Comparison of ENCODE assay signal across 8 cellular contexts in genomic region chr1:66929999-66930822, GRCh38. TPM values are rescaled to one million over a fixed set of nuclear protein-coding genes. Genes with fewer than 3 reads are reported as not detected.
DNase-seq lines count a peak whose midpoint lies in the region; ATAC-seq and TF ChIP-seq lines count a peak whose summit lies in the region.

No MANE protein-coding gene starts in this region.

- WGBS in liver, result under 1% methylated on average over 83 of the region's 83 CpGs

- peak; percentile 70 for ATAC-seq in GM19372 (IDR thresholded peaks at IDR 0.05; ENCODE audit: low read depth, unreplicated experiment)
- peak; percentile 68 for ATAC-seq in HG03520 (IDR thresholded peaks at IDR 0.05; ENCODE audit: unreplicated experiment)

- H3K4me3 Mint-ChIP-seq in dendritic cell treated with granulocyte-macrophage colony-stimulating factor and Interleukin-4, amounts not matched to agents 40 ng/mL and 50 ng/mL, for 4 days, result peak overlapping the region; percentile 94

- peak overlapping the region; percentile 94 to 99 for H3K27ac ChIP-seq in liver (ENCODE audit: low read depth in 1 of 2, low read length in 2 of 2)

- no peaks in the 10 kb centered on the region for H3K9me3 Mint-ChIP-seq in dendritic cell treated with granulocyte-macrophage colony-stimulating factor and Interleukin-4, amounts not matched to agents 40 ng/mL and 50 ng/mL, for 4 days

- no peaks in the 10 kb centered on the region for H3K36me3 ChIP-seq in liver (ENCODE audit: control insufficient read depth in 4 of 4, insufficient read depth in 3 of 4, low read depth in 1 of 4, low read length in 3 of 4)

- peak overlapping the region; percentile 96 for H3K27ac Mint-ChIP-seq in dendritic cell treated with granulocyte-macrophage colony-stimulating factor and Interleukin-4, amounts not matched to agents 40 ng/mL and 50 ng/mL, for 4 days

- peak overlapping the region; percentile 76 to 99 for H3K9ac ChIP-seq in liver (ENCODE audit: low read depth in 1 of 2, low read length in 2 of 2)

- peaks cover 1 to 34% (median 18%) of the 10 kb centered on the region in 4 donors for H3K4me1 ChIP-seq in liver (ENCODE audit: control insufficient read depth in 4 of 4, insufficient read depth in 4 of 4, low read length in 3 of 4)

- TF ChIP-seq RAD21 in liver (IDR thresholded peaks at IDR 0.05), result no peak

- H3K36me3 Mint-ChIP-seq in dendritic cell treated with granulocyte-macrophage colony-stimulating factor and Interleukin-4, amounts not matched to agents 40 ng/mL and 50 ng/mL, for 4 days (ENCODE audit: low read depth), result peaks cover 26% of the 10 kb centered on the region

- no peaks in the 10 kb centered on the region for H3K9me3 ChIP-seq in liver (ENCODE audit: control insufficient read depth in 4 of 4, low read length in 3 of 4)

- DNase-seq in CD1c-positive myeloid dendritic cell (ENCODE audit: extremely low spot score), result peak; percentile 94
- peak; percentile 96 for DNase-seq in NCI-H69 (lab: John Stamatoyannopoulos, UW)
- peak; percentile 90 to 92 for DNase-seq in activated CD4-positive, alpha-beta T cell treated with anti-CD3 and anti-CD28 coated beads, Interleukin-2, amount 50 U/mL, for 4 hours
- DNase-seq in stimulated activated CD4-positive, alpha-beta T cell treated with anti-CD3 and anti-CD28 coated beads, Interleukin-2, amount 100 ng/mL, for 48 hours, result peak; percentile 87 to 92

- peaks cover 33% of the 10 kb centered on the region for H3K4me1 Mint-ChIP-seq in dendritic cell treated with granulocyte-macrophage colony-stimulating factor and Interleukin-4, amounts not matched to agents 40 ng/mL and 50 ng/mL, for 4 days (ENCODE audit: low read depth)

- intact Hi-C loops in dendritic cell treated with granulocyte-macrophage colony-stimulating factor and Interleukin-4, amounts not matched to agents 40 ng/mL and 50 ng/mL, for 4 days (cut with micrococcal nuclease), result loop anchor here (2.0 to 10.0 kb wide), 3 partner anchors 122 to 501 kb away; partner anchors contain the start of genes SERBP1 and SLC35D1

- H3K27me3 Mint-ChIP-seq in dendritic cell treated with granulocyte-macrophage colony-stimulating factor and Interleukin-4, amounts not matched to agents 40 ng/mL and 50 ng/mL, for 4 days, result no peaks in the 10 kb centered on the region

- no peaks in the 10 kb centered on the region for H3K27me3 ChIP-seq in liver (ENCODE audit: control insufficient read depth in 4 of 4, insufficient read depth in 4 of 4, low read length in 3 of 4)

- TF ChIP-seq CTCF in liver (IDR thresholded peaks at IDR 0.05; ENCODE audit: low read depth, low read length, missing input control), result peak; percentile 48

- peak overlapping the region; percentile 82 to 97 (median 88) for H3K4me3 ChIP-seq in liver (ENCODE audit: low read depth in 1 of 3, low read length in 3 of 3)

TF ChIP-seq in liver, 16 proteins besides CTCF, POLR2A, EP300 and RAD21:
- TF ChIP-seq EGR1 (IDR thresholded peaks at IDR 0.05; ENCODE audit: low read depth in 2 of 2), result peak in 1 of 2 donors; percentile 73
- TF ChIP-seq HNF4G (IDR thresholded peaks at IDR 0.05), result peak; percentile 8
- TF ChIP-seq YY1 (IDR thresholded peaks at IDR 0.05), result peak; percentile 91
- peak; percentile 72 for TF ChIP-seq TAF1 (conservative IDR thresholded peaks at IDR 0.05)
- TF ChIP-seq NR2F2 (IDR thresholded peaks at IDR 0.05), result no peak
- TF ChIP-seq HNF4A (conservative IDR thresholded peaks at IDR 0.05), result peak in 1 of 2 donors; percentile 22
- TF ChIP-seq REST (IDR thresholded peaks at IDR 0.05), result no peak
- TF ChIP-seq ATF3 (IDR thresholded peaks at IDR 0.05), result no peak
- no peak for TF ChIP-seq JUND (IDR thresholded peaks at IDR 0.05)
- TF ChIP-seq GABPA (IDR thresholded peaks at IDR 0.05 in 1 of 2, conservative IDR thresholded peaks at IDR 0.05 in 1 of 2), result peak in 1 of 2 donors; percentile 26
- no peak for TF ChIP-seq FOXA2 (IDR thresholded peaks at IDR 0.05)
- TF ChIP-seq SP1 (IDR thresholded peaks at IDR 0.05), result peak; percentile 39
- TF ChIP-seq MAX (IDR thresholded peaks at IDR 0.05), result no peak
- TF ChIP-seq RXRA (IDR thresholded peaks at IDR 0.05), result no peak
- TF ChIP-seq FOXA1 (IDR thresholded peaks at IDR 0.05), result no peak
- no peak for TF ChIP-seq ZBTB33 (IDR thresholded peaks at IDR 0.05)

RNA-seq across cellular contexts. Expression of gene MIER1, which starts 5.4 kb away (rescaled TPM):
- total RNA-seq in liver, result 10 to 100 TPM; 15.6 to 17.7 TPM
- 10 to 100 TPM in 1 of 2 donors, 1 to 10 TPM in 1; 7.3 to 23.2 TPM for polyA plus RNA-seq in liver

RNA-seq across cellular contexts. Expression of gene DNAI4, which starts 5.6 kb away (rescaled TPM):
- 1 to 10 TPM; 1.3 to 1.8 TPM for total RNA-seq in liver
- under 1 TPM; 0.42 to 0.43 TPM for polyA plus RNA-seq in liver

Comparison
In these comparisons a context has a peak if more than half of its experiments do, and no peak if none do; other contexts are left out.
1. Peak in every context shown above with its lines: DNase-seq, ATAC-seq, H3K4me3 ChIP-seq and H3K27ac ChIP-seq.